ENCODE assay signal across 21 cellular contexts in the genomic region with DNA sequence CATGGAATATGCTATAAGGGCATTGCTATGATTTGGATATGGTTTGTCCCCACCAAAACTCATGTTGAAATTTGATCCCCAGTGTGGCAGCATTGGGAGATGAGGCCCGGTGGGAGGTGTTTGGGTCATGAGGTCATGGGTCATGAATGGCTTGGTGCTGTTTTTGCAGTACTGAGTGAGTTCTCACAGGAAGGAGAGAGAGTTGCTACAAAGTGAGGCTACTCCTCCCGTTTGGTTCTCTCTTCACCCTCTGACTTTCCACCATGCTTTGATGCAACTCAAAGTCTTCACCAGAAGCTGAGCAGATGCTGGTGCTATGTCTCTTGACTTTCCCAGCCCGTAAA.
DNase-seq lines count a peak whose midpoint lies in the region; ATAC-seq, FAIRE-seq and TF ChIP-seq lines count a peak whose summit lies in the region.
"Had no signal": no experiment of that assay in that cellular context is flagged by ENCODE, and none has a peak within 500 bp of the region (broad histone marks: within the 10 kb centered on the region; RNA-seq: fewer than 3 reads in every experiment).

No MANE protein-coding gene starts in this region.

- TF ChIP-seq RAD21 in liver (IDR thresholded peaks at IDR 0.05) (no peak), HepG2 (CRISPR knock-in tag; IDR thresholded peaks at IDR 0.05) (no peak)

- intact Hi-C loops in HepG2 (cut with micrococcal nuclease; ENCODE audit: unreplicated experiment), result no loop called here
- intact Hi-C loops in endothelial cell of umbilical vein (cut with micrococcal nuclease), result loop anchor here (1.0 to 5.0 kb wide), 5 partner anchors 27 to 985 kb away; a partner anchor contains a TSS
- intact Hi-C loops in natural killer cell (cut with micrococcal nuclease), result no loop called here

- TF ChIP-seq POLR2A in HepG2 (IDR thresholded peaks at IDR 0.05; ENCODE audit: insufficient read depth in 1 of 2, low read depth in 2 of 2, low read length in 2 of 2) (no peak), endothelial cell of umbilical vein (IDR thresholded peaks at IDR 0.05; ENCODE audit: low read depth, low read length) (no peak)

- H3K27me3 ChIP-seq in liver (ENCODE audit: control insufficient read depth in 4 of 4, insufficient read depth in 4 of 4, low read length in 3 of 4) (no peaks in the 10 kb centered on the region), HepG2 (ENCODE audit: control insufficient read depth in 1 of 2, insufficient read depth in 2 of 2, low read length in 2 of 2) (no peaks in the 10 kb centered on the region), endothelial cell of umbilical vein (ENCODE audit: control insufficient read depth in 2 of 2, insufficient read depth in 2 of 2, low read length in 2 of 2) (no peaks in the 10 kb centered on the region)

- no peaks in the 10 kb centered on the region for H3K36me3 Mint-ChIP-seq in natural killer cell
- H3K36me3 Mint-ChIP-seq: brain; CD8-positive, alpha-beta T cell had no signal

- H3K4me3 ChIP-seq in liver (ENCODE audit: low read depth in 1 of 3, low read length in 3 of 3) (no peak overlapping the region), HepG2 (replicated peaks in 1 of 3; ENCODE audit: insufficient read depth in 1 of 3, low read depth in 2 of 3, low read length in 3 of 3) (no peak overlapping the region), endothelial cell of umbilical vein (replicated peaks in 1 of 3; ENCODE audit: insufficient read depth in 1 of 3, low read depth in 1 of 3, low read length in 3 of 3) (peak overlapping the region in 1 of 3 experiments; percentile 30)
- H3K4me3 ChIP-seq: skin epidermis, thoracic aorta had no signal

- H4K20me1 ChIP-seq in HepG2 (ENCODE audit: insufficient read depth, low read length) (no peaks in the 10 kb centered on the region), endothelial cell of umbilical vein (replicated peaks; ENCODE audit: control insufficient read depth, extremely low read depth, insufficient read depth, low read length) (no peaks in the 10 kb centered on the region)

- TF ChIP-seq EP300 in HepG2 (IDR thresholded peaks at IDR 0.05; ENCODE audit: low read depth in 2 of 2, low read length in 2 of 2), result no peak
- no peak for TF ChIP-seq EP300 in HepG2 (CRISPR knock-in tag; IDR thresholded peaks at IDR 0.05; ENCODE audit: borderline replicate concordance)

- POLR2A ChIA-PET in HepG2 (lab: Yijun Ruan, JAX) (no interaction called here), endothelial cell of umbilical vein (lab: Charles Lee) (no interaction called here)

- H3K9me3 Mint-ChIP-seq in natural killer cell, result no peaks in the 10 kb centered on the region
- H3K9me3 Mint-ChIP-seq: activated CD4-positive, alpha-beta memory T cell treated with anti-CD3 and anti-CD28 coated beads, Interleukin-2, amount 10 ng/mL, durations not matched to agents 7 days and 5 days; activated T-helper 17 cell treated with anti-CD3 and anti-CD28 coated beads, Interleukin-2, amount 50 U/mL, for 72 hours; CD8-positive, alpha-beta T cell had no signal

- no peaks in the 10 kb centered on the region for H3K27me3 Mint-ChIP-seq in natural killer cell (ENCODE audit: low read depth in 2 of 2)

- H3K9me1 ChIP-seq in endothelial cell of umbilical vein (replicated peaks; ENCODE audit: control insufficient read depth, extremely low read depth, insufficient read depth, low read length), result no peaks in the 10 kb centered on the region

- FAIRE-seq in HepG2 (lab: Jason Lieb, UNC) (no peak), endothelial cell of umbilical vein (lab: Jason Lieb, UNC) (no peak)

- WGBS in liver, result 46% methylated on average over 3 of the region's 3 CpGs
- 14% methylated on average over 3 of the region's 3 CpGs for WGBS in HepG2 (ENCODE audit: low lambda C conversion rate)

- H3K9ac ChIP-seq in liver (ENCODE audit: low read depth in 1 of 2, low read length in 2 of 2), result no peak overlapping the region
- no peak overlapping the region for H3K9ac ChIP-seq in HepG2 (ENCODE audit: insufficient read depth, low read depth, low read length)
- H3K9ac ChIP-seq in endothelial cell of umbilical vein (replicated peaks; ENCODE audit: extremely low read depth, insufficient read depth, low read length), result peak overlapping the region; percentile 45

- no peak overlapping the region for H3K4me2 ChIP-seq in HepG2 (ENCODE audit: low read depth, low read length)
- H3K4me2 ChIP-seq in endothelial cell of umbilical vein (ENCODE audit: insufficient read depth, low read length), result peak overlapping the region; percentile 88

- CTCF ChIA-PET in HepG2 (lab: Yijun Ruan, JAX; ENCODE audit: low intra/inter-chr PET ratio, low total read pairs), result no interaction called here
- CTCF ChIA-PET in endothelial cell of umbilical vein (lab: Charles Lee), result no interaction called here

- H3K36me3 ChIP-seq in liver (ENCODE audit: control insufficient read depth in 4 of 4, insufficient read depth in 3 of 4, low read depth in 1 of 4, low read length in 3 of 4) (no peaks in the 10 kb centered on the region), HepG2 (replicated peaks in 1 of 2; ENCODE audit: control insufficient read depth in 1 of 2, insufficient read depth in 2 of 2, low read length in 2 of 2) (no peaks in the 10 kb centered on the region), endothelial cell of umbilical vein (ENCODE audit: control insufficient read depth in 2 of 2, extremely low read depth in 1 of 2, insufficient read depth in 2 of 2, low read length in 2 of 2) (no peaks in the 10 kb centered on the region)
- H3K36me3 ChIP-seq: thoracic aorta had no signal

- no peaks in the 10 kb centered on the region for H3K79me2 ChIP-seq in HepG2 (ENCODE audit: insufficient read depth, low read length)
- no peaks in the 10 kb centered on the region for H3K79me2 ChIP-seq in endothelial cell of umbilical vein (ENCODE audit: control insufficient read depth, insufficient read depth, low read length)

- TF ChIP-seq CTCF in liver (IDR thresholded peaks at IDR 0.05; ENCODE audit: low read depth, low read length, missing input control) (no peak), HepG2 (CRISPR knock-in tag; IDR thresholded peaks at IDR 0.05) (no peak), endothelial cell of umbilical vein (IDR thresholded peaks at IDR 0.05; ENCODE audit: extremely low read depth in 1 of 2, insufficient read depth in 1 of 2, low read depth in 1 of 2, low read length in 2 of 2) (no peak), natural killer cell (IDR thresholded peaks at IDR 0.05) (no peak), GM10266 (IDR thresholded peaks at IDR 0.05; ENCODE audit: control insufficient read depth, insufficient read depth, low read depth, missing control alignments) (no peak)

- peaks cover 19 to 22% of the 10 kb centered on the region in 2 donors for H3K4me1 Mint-ChIP-seq in natural killer cell
- H3K4me1 Mint-ChIP-seq: activated CD4-positive, alpha-beta memory T cell treated with anti-CD3 and anti-CD28 coated beads, Interleukin-2, amount 10 ng/mL, durations not matched to agents 7 days and 5 days; activated T-helper 17 cell treated with anti-CD3 and anti-CD28 coated beads, Interleukin-2, amount 50 U/mL, for 72 hours; naive thymus-derived CD4-positive, alpha-beta T cell had no signal

- DNase-seq in HepG2 (ENCODE audit: low spot score) (no peak), endothelial cell of umbilical vein (ENCODE audit: low read depth, low spot score) (peak; percentile 61), natural killer cell (no peak), GM10266 (ENCODE audit: extremely low spot score) (no peak)
- no peak for DNase-seq in activated T-cell treated with anti-CD3 and anti-CD28 coated beads, Interleukin-2, amount 50 U/mL, for 48 hours
- DNase-seq: activated CD4-positive, alpha-beta memory T cell treated with anti-CD3 and anti-CD28 coated beads, Interleukin-2, amount 10 ng/mL, durations not matched to agents 7 days and 5 days; activated CD4-positive, CD25-positive, alpha-beta regulatory T cell treated with anti-CD3 and anti-CD28 coated beads, Interleukin-2, amount 50 U/mL, for 72 hours; activated naive CD4-positive, alpha-beta T cell treated with anti-CD3 and anti-CD28 coated beads, Interleukin-2, amount 50 U/mL, for 16 hours; CD8-positive, alpha-beta T cell; H7; left ventricle myocardium superior; naive thymus-derived CD4-positive, alpha-beta T cell; stimulated activated naive CD4-positive, alpha-beta T cell treated with Interleukin-2 at 50 U/mL for 16 hours; T-helper 2 cell had no signal

- H3K4me1 ChIP-seq in liver (ENCODE audit: control insufficient read depth in 4 of 4, insufficient read depth in 4 of 4, low read length in 3 of 4) (no peaks in the 10 kb centered on the region), HepG2 (ENCODE audit: insufficient read depth, low read length) (peaks cover 20% of the 10 kb centered on the region), endothelial cell of umbilical vein (ENCODE audit: control insufficient read depth, extremely low read depth, insufficient read depth, low read length) (peaks cover 22% of the 10 kb centered on the region)

- BruUV-seq in HepG2 (replicated peaks; lab: Mats Ljungman, UMichigan) (no TSS peak), endothelial cell of umbilical vein (replicated peaks; lab: Mats Ljungman, UMichigan) (no TSS peak)

- H3K27ac Mint-ChIP-seq in natural killer cell, result peak overlapping the region; percentile 16 to 70
- H3K27ac Mint-ChIP-seq: activated CD4-positive, alpha-beta memory T cell treated with anti-CD3 and anti-CD28 coated beads, Interleukin-2, amount 10 ng/mL, durations not matched to agents 7 days and 5 days; activated T-helper 17 cell treated with anti-CD3 and anti-CD28 coated beads, Interleukin-2, amount 50 U/mL, for 72 hours; CD8-positive, alpha-beta T cell; naive thymus-derived CD4-positive, alpha-beta T cell had no signal

- H3K9me3 ChIP-seq in liver (ENCODE audit: control insufficient read depth in 4 of 4, low read length in 3 of 4) (no peaks in the 10 kb centered on the region), HepG2 (ENCODE audit: low read length) (no peaks in the 10 kb centered on the region), endothelial cell of umbilical vein (replicated peaks; ENCODE audit: control insufficient read depth, insufficient read depth, low read length) (no peaks in the 10 kb centered on the region)
- H3K9me3 ChIP-seq: thoracic aorta had no signal

- in situ Hi-C loops in HepG2 (cut with HindIII; ENCODE audit: extremely low pct_ligation_motif_present, low pct_unique_long_range_greater_than_20kb), result no loop called here

- peak overlapping the region; percentile 31 for H3K4me3 Mint-ChIP-seq in natural killer cell
- H3K4me3 Mint-ChIP-seq: activated CD4-positive, alpha-beta memory T cell treated with anti-CD3 and anti-CD28 coated beads, Interleukin-2, amount 10 ng/mL, durations not matched to agents 7 days and 5 days; activated T-helper 17 cell treated with anti-CD3 and anti-CD28 coated beads, Interleukin-2, amount 50 U/mL, for 72 hours; brain; CD8-positive, alpha-beta T cell; naive thymus-derived CD4-positive, alpha-beta T cell had no signal

- ATAC-seq in HepG2 (no peak), natural killer cell (peak; percentile 46 to 78 (median 57)), HG03432 (IDR thresholded peaks at IDR 0.05; ENCODE audit: unreplicated experiment) (no peak)
- ATAC-seq: activated T-helper 17 cell treated with anti-CD3 and anti-CD28 coated beads, Interleukin-2, amount 50 U/mL, for 72 hours; CD8-positive, alpha-beta T cell; left ventricle myocardium superior; naive thymus-derived CD4-positive, alpha-beta T cell had no signal

- H3K27ac ChIP-seq in liver (ENCODE audit: low read depth in 1 of 2, low read length in 2 of 2) (no peak overlapping the region), HepG2 (ENCODE audit: extremely low read length, insufficient read depth, low read length) (no peak overlapping the region), endothelial cell of umbilical vein (ENCODE audit: insufficient read depth, low read depth, low read length) (peak overlapping the region; percentile 95)
- H3K27ac ChIP-seq: HL-60, skin epidermis, thoracic aorta had no signal

- dilution Hi-C loops in endothelial cell of umbilical vein (cut with MboI; ENCODE audit: extremely low pct_ligation_motif_present, low sequenced_read_pairs), result no loop called here

- H2AFZ ChIP-seq in HepG2 (ENCODE audit: low read length), result no peak overlapping the region
- H2AFZ ChIP-seq in endothelial cell of umbilical vein (ENCODE audit: low read depth, low read length), result peak overlapping the region; percentile 78

Comparison
In these comparisons a context has a peak if more than half of its experiments do, and no peak if none do; other contexts are left out.
1. ATAC-seq: peak in natural killer cell (3 of 3); none in HepG2 (single experiment) and HG03432 (single experiment).